Comparison of ENCODE assay signal across 9 cellular contexts in the genomic region with DNA sequence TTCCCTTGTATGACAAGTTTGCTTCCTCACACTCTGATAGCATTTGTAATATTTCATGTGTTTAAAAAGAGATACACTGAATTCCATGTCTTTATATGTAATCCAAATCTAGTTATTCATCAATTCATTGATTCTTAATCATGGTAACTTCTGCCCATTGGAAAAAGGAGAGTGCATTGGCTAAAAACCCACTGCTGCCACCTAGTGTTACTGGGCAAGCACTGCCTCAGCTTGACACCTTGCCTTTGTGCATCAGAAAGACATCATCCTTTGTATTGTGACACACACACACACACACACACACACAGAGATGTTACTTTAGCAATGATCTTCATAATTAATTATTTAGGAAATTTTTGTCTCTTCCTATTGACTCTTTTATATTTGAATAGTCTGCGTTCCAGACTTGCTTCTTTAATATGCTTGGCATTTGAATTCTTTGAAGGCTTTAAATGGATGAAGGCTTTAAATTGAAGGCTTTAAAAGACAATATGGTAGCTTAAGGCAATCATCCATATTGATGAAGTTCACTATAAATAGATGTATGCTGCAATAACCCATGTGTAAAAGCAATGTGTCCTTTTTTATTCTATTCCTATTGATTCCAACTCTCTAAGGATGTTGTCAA.
DNase-seq lines count a peak whose midpoint lies in the region; ATAC-seq and TF ChIP-seq lines count a peak whose summit lies in the region.
"Had no signal": no experiment of that assay in that cellular context is flagged by ENCODE, and none has a peak within 500 bp of the region (broad histone marks: within the 10 kb centered on the region; RNA-seq: fewer than 3 reads in every experiment).

No MANE protein-coding gene starts in this region.

- no peaks in the 10 kb centered on the region for H3K79me2 ChIP-seq in H9 (ENCODE audit: insufficient read depth, low read length)
- H3K79me2 ChIP-seq in fibroblast of lung (ENCODE audit: control insufficient read depth, insufficient read depth, low read length), result no peaks in the 10 kb centered on the region
- H3K79me2 ChIP-seq in osteoblast (ENCODE audit: insufficient read depth, low read length), result no peaks in the 10 kb centered on the region

- no peak overlapping the region for H4K8ac ChIP-seq in H9 (replicated peaks; ENCODE audit: insufficient read length, low read depth, low read length)

- no peaks in the 10 kb centered on the region for H3K23me2 ChIP-seq in H9 (ENCODE audit: insufficient read length, low read depth, low read length, poor library complexity, severe bottlenecking)

- peaks cover 0 to 12% of the 10 kb centered on the region in 2 experiments; a peak in 4 of 5 replicates for H3K9me3 Mint-ChIP-seq in H9

- ATAC-seq in SK-N-SH treated with all-trans-retinoic acid at 6 μM for 48 hours, result peak; percentile 80

- H3K79me1 ChIP-seq in H9 (ENCODE audit: insufficient read depth, low read depth, low read length, poor library complexity, severe bottlenecking), result no peaks in the 10 kb centered on the region

- H3K27ac ChIP-seq in H9 (ENCODE audit: insufficient read length, low read depth, low read length) (no peak overlapping the region), fibroblast of lung (ENCODE audit: insufficient read depth, low read length) (no peak overlapping the region), osteoblast (ENCODE audit: low read depth, low read length) (no peak overlapping the region)

- no peak overlapping the region for H3K27ac Mint-ChIP-seq in H9
- H3K27ac Mint-ChIP-seq: immature natural killer cell had no signal

- no peak overlapping the region for H3K14ac ChIP-seq in H9 (ENCODE audit: insufficient read depth, low read length)

- peaks cover 3 to 8% of the 10 kb centered on the region in 2 experiments; a peak in 3 of 4 replicates for H3K4me1 Mint-ChIP-seq in H9
- H3K4me1 Mint-ChIP-seq: immature natural killer cell had no signal

- H4K20me1 ChIP-seq in H9 (ENCODE audit: control insufficient read depth, insufficient read depth, insufficient read length) (no peaks in the 10 kb centered on the region), fibroblast of lung (ENCODE audit: control insufficient read depth, extremely low read depth, insufficient read depth, low read length) (no peaks in the 10 kb centered on the region), osteoblast (ENCODE audit: insufficient read depth, low read length) (no peaks in the 10 kb centered on the region)

- H3K56ac ChIP-seq in H9 (ENCODE audit: insufficient read length, low read depth, low read length), result no peak overlapping the region

- no peak overlapping the region for H3K4ac ChIP-seq in H9 (ENCODE audit: low read depth, low read length)

- H2BK120ac ChIP-seq in H9 (ENCODE audit: low read depth, low read length, poor library complexity, severe bottlenecking), result no peak overlapping the region

- H3K27me3 Mint-ChIP-seq in H9 (ENCODE audit: low read depth), result no peaks in the 10 kb centered on the region

- H3T11ph ChIP-seq in H9 (ENCODE audit: low read length), result no peak overlapping the region

- H3K23ac ChIP-seq in H9 (ENCODE audit: insufficient read length, low read depth, low read length), result no peak overlapping the region

- no peak overlapping the region for H2BK15ac ChIP-seq in H9 (ENCODE audit: low read depth, low read length)

- H2AK5ac ChIP-seq in H9 (ENCODE audit: insufficient read length, low read length), result no peak overlapping the region

- no peak overlapping the region for H4K91ac ChIP-seq in H9 (ENCODE audit: insufficient read length, low read depth, low read length)

- H3K36me3 ChIP-seq in MG63, result no peaks in the 10 kb centered on the region
- H3K36me3 ChIP-seq in fibroblast of lung (ENCODE audit: control insufficient read depth, insufficient read depth, low read length), result no peaks in the 10 kb centered on the region
- no peaks in the 10 kb centered on the region for H3K36me3 ChIP-seq in osteoblast (ENCODE audit: insufficient read depth, low read length)

- H3K9me3 ChIP-seq in H9 (ENCODE audit: control insufficient read depth, low read depth, low read length), result no peaks in the 10 kb centered on the region
- H3K9me3 ChIP-seq in MG63, result no peaks in the 10 kb centered on the region
- H3K9me3 ChIP-seq in fibroblast of lung (ENCODE audit: control insufficient read depth, insufficient read depth, low read depth, low read length), result no peaks in the 10 kb centered on the region
- H3K9me3 ChIP-seq in osteoblast (ENCODE audit: low read depth, low read length), result no peaks in the 10 kb centered on the region

- DNase-seq in stimulated activated CD4-positive, alpha-beta T cell treated with anti-CD3 and anti-CD28 coated beads, Interleukin-15, amount 100 ng/mL, for 48 hours (ENCODE audit: low read depth in 2 of 2), result peak; percentile 4 to 14
- DNase-seq in stimulated activated CD4-positive, alpha-beta T cell treated with anti-CD3 and anti-CD28 coated beads, Interleukin-4, amount 100 ng/mL, for 4 hours, result no peak
- DNase-seq in H9 (peak; percentile 50), MG63 (peak; percentile 14), fibroblast of lung (ENCODE audit: low read depth in 2 of 2) (peak; percentile 20 to 34), osteoblast (ENCODE audit: insufficient read length, low spot score, missing footprints) (no peak)
- DNase-seq in effector CD4-positive, alpha-beta T cell, result no peak

- no peak overlapping the region for H3K9ac ChIP-seq in H9 (ENCODE audit: extremely low read depth, insufficient read length, low read length)
- no peak overlapping the region for H3K9ac ChIP-seq in fibroblast of lung (ENCODE audit: insufficient read depth, low read length)

- H3K4me3 ChIP-seq in MG63 (no peak overlapping the region), fibroblast of lung (replicated peaks in 1 of 4; ENCODE audit: control extremely low read depth in 1 of 4, insufficient read depth in 1 of 4, low read depth in 3 of 4, low read length in 4 of 4) (no peak overlapping the region), osteoblast (ENCODE audit: insufficient read depth, low read length) (no peak overlapping the region)

- H4K5ac ChIP-seq in H9 (ENCODE audit: insufficient read length, low read depth, low read length), result no peak overlapping the region

- no peak overlapping the region for H3K18ac ChIP-seq in H9 (ENCODE audit: insufficient read length, low read depth, low read length)

- H3K4me2 ChIP-seq in H9 (ENCODE audit: insufficient read depth, insufficient read length, low read length) (no peak overlapping the region), fibroblast of lung (ENCODE audit: extremely low read depth, insufficient read depth, low read length) (no peak overlapping the region), osteoblast (ENCODE audit: insufficient read depth, low read length) (no peak overlapping the region)

- no CpG with 5 or more reads among the region's 1 CpG for WGBS in H9 (ENCODE audit: extremely low coverage, insufficient read length, low lambda C conversion rate)

- no peak overlapping the region for H2BK5ac ChIP-seq in H9 (ENCODE audit: insufficient read length, low read length)

- no peak overlapping the region for H2BK20ac ChIP-seq in H9 (ENCODE audit: low read depth, low read length, poor library complexity, severe bottlenecking)

- no peak overlapping the region for H3K4me3 Mint-ChIP-seq in H9
- H3K4me3 Mint-ChIP-seq: immature natural killer cell had no signal

- H3K36me3 Mint-ChIP-seq in H9 (ENCODE audit: insufficient read depth in 1 of 3, low read depth in 3 of 3), result peaks cover 0 to 2% (median 0%) of the 10 kb centered on the region in 3 experiments; a peak in 3 of 7 replicates
- H3K36me3 Mint-ChIP-seq: immature natural killer cell had no signal

- H2BK12ac ChIP-seq in H9 (ENCODE audit: insufficient read length, low read depth, low read length), result no peak overlapping the region

- H3K4me1 ChIP-seq in H9 (ENCODE audit: insufficient read depth, low read length) (peaks cover 3% of the 10 kb centered on the region; the same call in 1 of the 2 replicates), fibroblast of lung (ENCODE audit: control insufficient read depth, extremely low read depth, insufficient read depth, low read length) (no peaks in the 10 kb centered on the region), osteoblast (ENCODE audit: insufficient read depth, low read length) (no peaks in the 10 kb centered on the region)

- no peak overlapping the region for H2AFZ ChIP-seq in H9 (ENCODE audit: low read length)
- H2AFZ ChIP-seq in fibroblast of lung (ENCODE audit: low read length), result no peak overlapping the region
- H2AFZ ChIP-seq in osteoblast (ENCODE audit: low read length), result no peak overlapping the region

- H3K27me3 ChIP-seq in H9 (ENCODE audit: insufficient read depth, low read length), result no peaks in the 10 kb centered on the region
- no peaks in the 10 kb centered on the region for H3K27me3 ChIP-seq in MG63
- H3K27me3 ChIP-seq in fibroblast of lung (ENCODE audit: control insufficient read depth, insufficient read depth, low read length), result no peaks in the 10 kb centered on the region
- H3K27me3 ChIP-seq in osteoblast (ENCODE audit: insufficient read depth, low read length), result peaks cover 4% of the 10 kb centered on the region

- peak; percentile 95 for TF ChIP-seq CTCF in H9 (conservative IDR thresholded peaks at IDR 0.05)
- TF ChIP-seq CTCF in fibroblast of lung (conservative IDR thresholded peaks at IDR 0.05 in 1 of 2, IDR thresholded peaks at IDR 0.05 in 1 of 2; ENCODE audit: low read depth in 1 of 2, low read length in 2 of 2), result peak; percentile 92 to 97
- TF ChIP-seq CTCF in osteoblast (IDR thresholded peaks at IDR 0.05; ENCODE audit: extremely low read depth, low read depth, low read length), result peak; percentile 97

TF ChIP-seq in SK-N-SH treated with all-trans-retinoic acid at 6 μM for 48 hours, 23 proteins besides CTCF, POLR2A, EP300 and RAD21 (continues in another document):
- TF ChIP-seq SNAI2 (CRISPR knock-in tag; IDR thresholded peaks at IDR 0.05) (no peak), ZC3H10 (CRISPR knock-in tag; IDR thresholded peaks at IDR 0.05) (no peak), TOX (CRISPR knock-in tag; IDR thresholded peaks at IDR 0.05; ENCODE audit: borderline replicate concordance) (no peak)
- TF ChIP-seq, protein P1, sequence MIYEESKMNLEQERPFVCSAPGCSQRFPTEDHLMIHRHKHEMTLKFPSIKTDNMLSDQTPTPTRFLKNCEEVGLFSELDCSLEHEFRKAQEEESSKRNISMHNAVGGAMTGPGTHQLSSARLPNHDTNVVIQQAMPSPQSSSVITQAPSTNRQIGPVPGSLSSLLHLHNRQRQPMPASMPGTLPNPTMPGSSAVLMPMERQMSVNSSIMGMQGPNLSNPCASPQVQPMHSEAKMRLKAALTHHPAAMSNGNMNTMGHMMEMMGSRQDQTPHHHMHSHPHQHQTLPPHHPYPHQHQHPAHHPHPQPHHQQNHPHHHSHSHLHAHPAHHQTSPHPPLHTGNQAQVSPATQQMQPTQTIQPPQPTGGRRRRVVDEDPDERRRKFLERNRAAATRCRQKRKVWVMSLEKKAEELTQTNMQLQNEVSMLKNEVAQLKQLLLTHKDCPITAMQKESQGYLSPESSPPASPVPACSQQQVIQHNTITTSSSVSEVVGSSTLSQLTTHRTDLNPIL (CRISPR knock-in tag; IDR thresholded peaks at IDR 0.05; ENCODE audit: low read depth), result no peak

Comparison
In these comparisons a context has a peak if more than half of its experiments do, and no peak if none do; other contexts are left out.
1. DNase-seq: peak in stimulated activated CD4-positive, alpha-beta T cell treated with anti-CD3 and anti-CD28 coated beads, Interleukin-15, amount 100 ng/mL, for 48 hours (2 of 2), H9 (single experiment), MG63 (single experiment) and fibroblast of lung (2 of 2); none in stimulated activated CD4-positive, alpha-beta T cell treated with anti-CD3 and anti-CD28 coated beads, Interleukin-4, amount 100 ng/mL, for 4 hours (0 of 2), osteoblast (single experiment) and effector CD4-positive, alpha-beta T cell (single experiment).
2. Peak in every context shown above with its lines, with median percentiles within 50 percentile points of each other: CTCF ChIP-seq.